8 cellular contexts compared by ENCODE assay signal in genomic region chrX:57918750-57919436, GRCh38. TPM values are rescaled to one million over a fixed set of nuclear protein-coding genes. Genes with fewer than 3 reads are reported as not detected.
A peak's percentile ranks its signal among the peaks of the same experiment; 100 is the strongest.
DNase-seq lines count a peak whose midpoint lies in the region; ATAC-seq and TF ChIP-seq lines count a peak whose summit lies in the region.

No MANE protein-coding gene starts in this region.

- no peak overlapping the region for H3K4me2 ChIP-seq in MM.1S (ENCODE audit: low read depth, low read length)

- no peaks in the 10 kb centered on the region for H3K27me3 ChIP-seq in MM.1S (replicated peaks; ENCODE audit: insufficient read depth, low read length)
- H3K27me3 ChIP-seq in right lobe of liver, result no peaks in the 10 kb centered on the region

- 20% methylated on average over 12 of the region's 19 CpGs for WGBS in right lobe of liver (ENCODE audit: insufficient coverage, low coverage, low lambda C conversion rate, missing lambda C conversion rate)

- no peaks in the 10 kb centered on the region for H4K20me1 ChIP-seq in MM.1S (ENCODE audit: insufficient read depth, low read length)

- no peaks in the 10 kb centered on the region for H3K79me2 ChIP-seq in MM.1S (ENCODE audit: low read length)

- no peak for TF ChIP-seq POLR2A in right lobe of liver (IDR thresholded peaks at IDR 0.05)

- H2AFZ ChIP-seq in MM.1S (ENCODE audit: low read length), result 0 out of 2 replicates have a peak overlapping the region, but pooled peaks have one; percentile 38

- ATAC-seq in right lobe of liver (peak; percentile 76 to 91 (median 84)), GM21737 (IDR thresholded peaks at IDR 0.05; ENCODE audit: unreplicated experiment) (no peak)

- no peak overlapping the region; the same call in 1 of the 2 replicates for H3K27ac ChIP-seq in MM.1S (ENCODE audit: low read length)
- no peak overlapping the region for H3K27ac ChIP-seq in right lobe of liver

- H3K9me3 ChIP-seq in MM.1S (replicated peaks; ENCODE audit: insufficient read depth, low read length), result no peaks in the 10 kb centered on the region
- H3K9me3 ChIP-seq in right lobe of liver, result no peaks in the 10 kb centered on the region

- H3K9me2 ChIP-seq in MM.1S (replicated peaks; ENCODE audit: insufficient read depth, low read length), result no peaks in the 10 kb centered on the region

- H3K4me3 ChIP-seq in MM.1S (ENCODE audit: low read length) (no peak overlapping the region; the same call in 1 of the 2 replicates), right lobe of liver (no peak overlapping the region)

- no peaks in the 10 kb centered on the region for H3K36me3 ChIP-seq in MM.1S (replicated peaks; ENCODE audit: insufficient read depth, low read length)
- no peaks in the 10 kb centered on the region for H3K36me3 ChIP-seq in right lobe of liver

- H3K9ac ChIP-seq in MM.1S (ENCODE audit: low read length), result no peak overlapping the region

- no peaks in the 10 kb centered on the region for H3F3A ChIP-seq in MM.1S (ENCODE audit: insufficient read depth, low read length)

- intact Hi-C loops in right lobe of liver (cut with DNase I), result no loop called here

- DNase-seq in 8988T (peak; percentile 19), EH (ENCODE audit: low read depth) (peak; percentile 57), MM.1S (peak; percentile 25), astrocyte of the hippocampus (ENCODE audit: low read depth, low spot score) (peak; percentile 33), right lobe of liver (no peak), islet precursor cell (no peak), GM20000 (ENCODE audit: low spot score) (no peak)

- H3K4me1 ChIP-seq in MM.1S (ENCODE audit: low read length) (no peaks in the 10 kb centered on the region), right lobe of liver (no peaks in the 10 kb centered on the region)

- TF ChIP-seq CTCF in MM.1S (IDR thresholded peaks at IDR 0.05; ENCODE audit: low read length) (peak; percentile 44), right lobe of liver (IDR thresholded peaks at IDR 0.05) (peak; percentile 32 to 53 (median 52)), GM20000 (IDR thresholded peaks at IDR 0.05; ENCODE audit: extremely low read depth, missing control alignments) (no peak)

RNA-seq across cellular contexts. Expression of gene ZXDA, which starts 8.6 kb away (rescaled TPM):
- 1 to 10 TPM; 1.3 to 2.2 (median 1.7) TPM for total RNA-seq in right lobe of liver

Comparison
In these comparisons a context has a peak if more than half of its experiments do, and no peak if none do; other contexts are left out.
1. DNase-seq: peak in 8988T (single experiment), EH (single experiment), MM.1S (single experiment) and astrocyte of the hippocampus (single experiment); none in right lobe of liver (0 of 3), islet precursor cell (single experiment) and GM20000 (single experiment).